ENCODE assay signal across 1 cellular context in the genomic region with DNA sequence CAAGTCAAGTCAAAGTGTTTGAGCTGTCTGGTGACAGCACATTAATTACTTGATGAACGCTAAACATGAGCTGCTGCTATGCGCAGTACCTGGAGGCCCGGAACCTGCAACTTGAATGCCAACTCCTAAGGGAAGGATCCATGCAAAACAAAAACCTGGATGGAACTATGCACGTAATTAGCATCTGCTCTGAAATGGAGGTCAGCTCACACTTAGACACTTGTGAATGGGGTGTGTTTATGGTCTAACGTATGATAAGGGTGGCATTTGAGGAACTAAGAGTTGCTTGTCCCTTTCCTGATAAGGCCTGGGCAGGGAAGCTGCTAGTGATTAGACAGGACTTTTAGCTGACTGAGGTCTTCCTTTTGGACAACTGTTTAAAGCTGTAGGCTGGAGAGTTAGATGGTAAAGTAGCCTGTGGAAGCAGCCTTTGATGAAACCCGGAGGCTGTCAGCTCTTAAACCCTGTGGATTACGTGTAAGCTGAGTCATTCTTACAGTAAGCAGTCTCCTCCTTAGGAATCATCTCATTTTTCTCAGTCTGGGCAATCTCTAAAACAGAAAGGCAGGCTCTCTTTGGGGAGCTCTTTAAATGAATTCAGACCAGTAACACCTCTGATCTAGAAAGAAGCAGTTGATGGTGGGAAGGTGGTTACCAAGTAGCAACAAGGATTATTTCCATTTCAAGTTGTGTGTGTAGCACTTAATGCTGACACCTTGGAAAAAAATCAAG.
TF ChIP-seq lines count a peak whose summit lies in the region.

No MANE protein-coding gene starts in this region.

TF ChIP-seq in K562, 482 proteins besides CTCF, POLR2A, EP300 and RAD21 (continued from another document and continues in another):
- TF ChIP-seq GTF2E2 (tag; IDR thresholded peaks at IDR 0.05) = peak; percentile 21; the same call in 1 of the 2 replicates
- peak; percentile 93 for TF ChIP-seq MAFG (tag; conservative IDR thresholded peaks at IDR 0.05)
- peak; percentile 78 for TF ChIP-seq NCOA4 (IDR thresholded peaks at IDR 0.05; ENCODE audit: partially characterized antibody)
- TF ChIP-seq TBP (optimal IDR thresholded peaks at IDR 0.05; ENCODE audit: low read depth, low read length) = peak; percentile 5
- TF ChIP-seq CXXC5 (CRISPR knock-in tag; IDR thresholded peaks at IDR 0.05) = peak; percentile 90
- peak; percentile 96 for TF ChIP-seq FOXM1 (IDR thresholded peaks at IDR 0.05; ENCODE audit: low read depth)
- TF ChIP-seq FOXM1 (CRISPR knock-in tag; IDR thresholded peaks at IDR 0.05; ENCODE audit: low read depth) = no peak
- TF ChIP-seq TAF9B (IDR thresholded peaks at IDR 0.05; ENCODE audit: partially characterized antibody) = no peak
- TF ChIP-seq, protein P1, sequence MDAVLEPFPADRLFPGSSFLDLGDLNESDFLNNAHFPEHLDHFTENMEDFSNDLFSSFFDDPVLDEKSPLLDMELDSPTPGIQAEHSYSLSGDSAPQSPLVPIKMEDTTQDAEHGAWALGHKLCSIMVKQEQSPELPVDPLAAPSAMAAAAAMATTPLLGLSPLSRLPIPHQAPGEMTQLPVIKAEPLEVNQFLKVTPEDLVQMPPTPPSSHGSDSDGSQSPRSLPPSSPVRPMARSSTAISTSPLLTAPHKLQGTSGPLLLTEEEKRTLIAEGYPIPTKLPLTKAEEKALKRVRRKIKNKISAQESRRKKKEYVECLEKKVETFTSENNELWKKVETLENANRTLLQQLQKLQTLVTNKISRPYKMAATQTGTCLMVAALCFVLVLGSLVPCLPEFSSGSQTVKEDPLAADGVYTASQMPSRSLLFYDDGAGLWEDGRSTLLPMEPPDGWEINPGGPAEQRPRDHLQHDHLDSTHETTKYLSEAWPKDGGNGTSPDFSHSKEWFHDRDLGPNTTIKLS (IDR thresholded peaks at IDR 0.05; ENCODE audit: borderline replicate concordance, low read depth) = no peak
- no peak for TF ChIP-seq NR0B1 (IDR thresholded peaks at IDR 0.05; ENCODE audit: partially characterized antibody)
- TF ChIP-seq CEBPB (tag; IDR thresholded peaks at IDR 0.05) = no peak
- no peak for TF ChIP-seq ZBTB1 (CRISPR knock-in tag; IDR thresholded peaks at IDR 0.05; ENCODE audit: borderline replicate concordance, low read depth)
- TF ChIP-seq, protein P2, sequence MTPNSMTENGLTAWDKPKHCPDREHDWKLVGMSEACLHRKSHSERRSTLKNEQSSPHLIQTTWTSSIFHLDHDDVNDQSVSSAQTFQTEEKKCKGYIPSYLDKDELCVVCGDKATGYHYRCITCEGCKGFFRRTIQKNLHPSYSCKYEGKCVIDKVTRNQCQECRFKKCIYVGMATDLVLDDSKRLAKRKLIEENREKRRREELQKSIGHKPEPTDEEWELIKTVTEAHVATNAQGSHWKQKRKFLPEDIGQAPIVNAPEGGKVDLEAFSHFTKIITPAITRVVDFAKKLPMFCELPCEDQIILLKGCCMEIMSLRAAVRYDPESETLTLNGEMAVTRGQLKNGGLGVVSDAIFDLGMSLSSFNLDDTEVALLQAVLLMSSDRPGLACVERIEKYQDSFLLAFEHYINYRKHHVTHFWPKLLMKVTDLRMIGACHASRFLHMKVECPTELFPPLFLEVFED (CRISPR knock-in tag; conservative IDR thresholded peaks at IDR 0.05) = no peak
- 0 out of 2 replicates have a peak, but pooled peaks have one; percentile 7 for TF ChIP-seq CHD2 (IDR thresholded peaks at IDR 0.05; ENCODE audit: low read depth, low read length)
- peak; percentile 67 for TF ChIP-seq VEZF1 (CRISPR knock-in tag; IDR thresholded peaks at IDR 0.05)
- peak; percentile 55 for TF ChIP-seq TAF1 (IDR thresholded peaks at IDR 0.05; ENCODE audit: control insufficient read depth, extremely low read depth, insufficient read depth, low read length, severe bottlenecking)
- peak; percentile 90 to 94; a peak in 3 of 4 replicates for TF ChIP-seq TEAD1 (CRISPR knock-in tag; IDR thresholded peaks at IDR 0.05)
- TF ChIP-seq JUNB (CRISPR knock-in tag; conservative IDR thresholded peaks at IDR 0.05) = no peak
- TF ChIP-seq, protein P3, sequence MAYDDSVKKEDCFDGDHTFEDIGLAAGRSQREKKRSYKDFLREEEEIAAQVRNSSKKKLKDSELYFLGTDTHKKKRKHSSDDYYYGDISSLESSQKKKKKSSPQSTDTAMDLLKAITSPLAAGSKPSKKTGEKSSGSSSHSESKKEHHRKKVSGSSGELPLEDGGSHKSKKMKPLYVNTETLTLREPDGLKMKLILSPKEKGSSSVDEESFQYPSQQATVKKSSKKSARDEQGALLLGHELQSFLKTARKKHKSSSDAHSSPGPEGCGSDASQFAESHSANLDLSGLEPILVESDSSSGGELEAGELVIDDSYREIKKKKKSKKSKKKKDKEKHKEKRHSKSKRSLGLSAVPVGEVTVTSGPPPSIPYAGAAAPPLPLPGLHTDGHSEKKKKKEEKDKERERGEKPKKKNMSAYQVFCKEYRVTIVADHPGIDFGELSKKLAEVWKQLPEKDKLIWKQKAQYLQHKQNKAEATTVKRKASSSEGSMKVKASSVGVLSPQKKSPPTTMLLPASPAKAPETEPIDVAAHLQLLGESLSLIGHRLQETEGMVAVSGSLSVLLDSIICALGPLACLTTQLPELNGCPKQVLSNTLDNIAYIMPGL (CRISPR knock-in tag; IDR thresholded peaks at IDR 0.05) = no peak
- TF ChIP-seq SREBF2 (CRISPR knock-in tag; IDR thresholded peaks at IDR 0.05) = no peak
- TF ChIP-seq YY1 (IDR thresholded peaks at IDR 0.05; ENCODE audit: borderline replicate concordance in 1 of 3, control insufficient read depth in 1 of 3, extremely low read depth in 1 of 3, insufficient read depth in 3 of 3, insufficient read length in 1 of 3, insufficient replicate concordance in 2 of 3, low read depth in 1 of 3, low read length in 2 of 3) = peak in 1 of 3 experiments; percentile 73
- no peak for TF ChIP-seq ADNP (tag; IDR thresholded peaks at IDR 0.05)
- peak; percentile 94 for TF ChIP-seq SMARCC2 (IDR thresholded peaks at IDR 0.05; ENCODE audit: low read depth)
- TF ChIP-seq HDAC3 (IDR thresholded peaks at IDR 0.05; ENCODE audit: borderline replicate concordance, partially characterized antibody) = peak; percentile 94
- TF ChIP-seq E4F1 (CRISPR knock-in tag; IDR thresholded peaks at IDR 0.05; ENCODE audit: borderline replicate concordance) = no peak
- no peak for TF ChIP-seq NR4A1 (CRISPR knock-in tag; IDR thresholded peaks at IDR 0.05)
- TF ChIP-seq NR4A1 (tag; IDR thresholded peaks at IDR 0.05) = peak; percentile 88; the same call in 1 of the 2 replicates
- TF ChIP-seq SMAD4 (CRISPR knock-in tag; conservative IDR thresholded peaks at IDR 0.05) = peak; percentile 97
- no peak for TF ChIP-seq ZNF184 (CRISPR knock-in tag; IDR thresholded peaks at IDR 0.05)
- TF ChIP-seq KLF6 (CRISPR knock-in tag; IDR thresholded peaks at IDR 0.05; ENCODE audit: borderline replicate concordance) = peak; percentile 65; the same call in 1 of the 2 replicates
- TF ChIP-seq BRF2 (IDR thresholded peaks at IDR 0.05; ENCODE audit: borderline replicate concordance, insufficient read depth, insufficient read length) = no peak
- no peak for TF ChIP-seq ZNF212 (CRISPR knock-in tag; IDR thresholded peaks at IDR 0.05)
- no peak for TF ChIP-seq THRAP3 (IDR thresholded peaks at IDR 0.05; ENCODE audit: borderline replicate concordance)
- no peak for TF ChIP-seq ZNF23 (CRISPR knock-in tag; IDR thresholded peaks at IDR 0.05)
- no peak for TF ChIP-seq ZKSCAN3 (CRISPR knock-in tag; IDR thresholded peaks at IDR 0.05)
- TF ChIP-seq MYBL2 (IDR thresholded peaks at IDR 0.05; ENCODE audit: low read depth) = no peak
- TF ChIP-seq MYBL2 (CRISPR knock-in tag; IDR thresholded peaks at IDR 0.05; ENCODE audit: borderline replicate concordance) = no peak
- TF ChIP-seq HDAC2 (IDR thresholded peaks at IDR 0.05) = peak; percentile 90
- 0 out of 2 replicates have a peak, but pooled peaks have one; percentile 7 for TF ChIP-seq TEAD2 (tag; IDR thresholded peaks at IDR 0.05)
- no peak for TF ChIP-seq ZNF324 (CRISPR knock-in tag; IDR thresholded peaks at IDR 0.05)
- TF ChIP-seq ZNF134 (CRISPR knock-in tag; conservative IDR thresholded peaks at IDR 0.05) = no peak
- TF ChIP-seq HMBOX1 (IDR thresholded peaks at IDR 0.05) = peak; percentile 97
- no peak for TF ChIP-seq ZSCAN32 (CRISPR knock-in tag; IDR thresholded peaks at IDR 0.05)
- TF ChIP-seq TFAM (CRISPR knock-in tag; conservative IDR thresholded peaks at IDR 0.05) = no peak
- TF ChIP-seq NKRF (IDR thresholded peaks at IDR 0.05; ENCODE audit: borderline replicate concordance) = no peak; the same call in 1 of the 2 replicates
- TF ChIP-seq RFX1 (IDR thresholded peaks at IDR 0.05) = no peak
- no peak for TF ChIP-seq THAP12 (CRISPR knock-in tag; IDR thresholded peaks at IDR 0.05)
